ENCODE assay signal across 1 cellular context in genomic region chr9:36575411-36575882, GRCh38.
A peak's percentile ranks its signal among the peaks of the same experiment; 100 is the strongest.
TF ChIP-seq lines count a peak whose summit lies in the region.

No MANE protein-coding gene starts in this region.

TF ChIP-seq in HEK293, 187 proteins besides CTCF, POLR2A, EP300 and RAD21 (continued from another document and continues in another):
- TF ChIP-seq ELK4 (IDR thresholded peaks at IDR 0.05; ENCODE audit: borderline replicate concordance, low read depth, low read length) (no peak), ZNF488 (tag by site-specific recombination; IDR thresholded peaks at IDR 0.05) (no peak), ZNF174 (tag by site-specific recombination; IDR thresholded peaks at IDR 0.05) (no peak), ZNF510 (tag by site-specific recombination; IDR thresholded peaks at IDR 0.05; ENCODE audit: insufficient replicate concordance) (no peak), ZIC2 (tag by site-specific recombination; IDR thresholded peaks at IDR 0.05) (no peak), ZNF629 (tag by site-specific recombination; IDR thresholded peaks at IDR 0.05) (peak; percentile 47), ZNF600 (tag by site-specific recombination; IDR thresholded peaks at IDR 0.05) (no peak), ZNF513 (tag by site-specific recombination; IDR thresholded peaks at IDR 0.05) (no peak), ZEB2 (tag by site-specific recombination; IDR thresholded peaks at IDR 0.05) (no peak), ZNF24 (tag by site-specific recombination; IDR thresholded peaks at IDR 0.05) (no peak), ZNF184 (tag by site-specific recombination; IDR thresholded peaks at IDR 0.05) (no peak), ZNF621 (tag by site-specific recombination; IDR thresholded peaks at IDR 0.05) (no peak), ZNF76 (tag by site-specific recombination; IDR thresholded peaks at IDR 0.05; ENCODE audit: borderline replicate concordance, low read depth) (no peak; the same call in 1 of the 2 replicates), ZNF26 (tag by site-specific recombination; IDR thresholded peaks at IDR 0.05) (no peak), ZNF580 (tag by site-specific recombination; IDR thresholded peaks at IDR 0.05) (no peak), KLF8 (tag by site-specific recombination; IDR thresholded peaks at IDR 0.05) (no peak), PRDM6 (tag by site-specific recombination; IDR thresholded peaks at IDR 0.05) (peak; percentile 97), AEBP2 (tag by site-specific recombination; IDR thresholded peaks at IDR 0.05; ENCODE audit: borderline replicate concordance) (no peak), ZSCAN4 (tag by site-specific recombination; IDR thresholded peaks at IDR 0.05) (no peak), ZNF529 (tag by site-specific recombination; IDR thresholded peaks at IDR 0.05; ENCODE audit: insufficient replicate concordance) (no peak), ZNF140 (tag by site-specific recombination; IDR thresholded peaks at IDR 0.05) (no peak), ZNF514 (tag by site-specific recombination; IDR thresholded peaks at IDR 0.05) (no peak), ZSCAN18 (tag by site-specific recombination; IDR thresholded peaks at IDR 0.05) (no peak), ZNF658 (tag by site-specific recombination; IDR thresholded peaks at IDR 0.05) (no peak), MZF1 (tag by site-specific recombination; IDR thresholded peaks at IDR 0.05; ENCODE audit: borderline replicate concordance) (peak; percentile 82; the same call in 1 of the 2 replicates), FEZF1 (tag by site-specific recombination; IDR thresholded peaks at IDR 0.05) (peak; percentile 29; the same call in 1 of the 2 replicates), ZNF169 (tag by site-specific recombination; IDR thresholded peaks at IDR 0.05) (no peak), REST (tag by site-specific recombination; IDR thresholded peaks at IDR 0.05) (no peak), ZNF473 (tag by site-specific recombination; IDR thresholded peaks at IDR 0.05) (no peak), KLF1 (tag by site-specific recombination; IDR thresholded peaks at IDR 0.05) (no peak), INSM2 (tag by site-specific recombination; IDR thresholded peaks at IDR 0.05) (peak; percentile 59; the same call in 1 of the 2 replicates), ZNF785 (tag by site-specific recombination; IDR thresholded peaks at IDR 0.05) (no peak), GFI1B (tag by site-specific recombination; IDR thresholded peaks at IDR 0.05) (no peak; the same call in 1 of the 2 replicates), ZNF585B (tag by site-specific recombination; IDR thresholded peaks at IDR 0.05) (no peak), HOXD13 (CRISPR knock-in tag; IDR thresholded peaks at IDR 0.05; ENCODE audit: borderline replicate concordance) (no peak), BCL6B (tag by site-specific recombination; IDR thresholded peaks at IDR 0.05) (no peak), ZNF48 (tag by site-specific recombination; IDR thresholded peaks at IDR 0.05) (no peak), PRDM1 (tag by site-specific recombination; IDR thresholded peaks at IDR 0.05) (peak; percentile 73), ZNF16 (tag by site-specific recombination; IDR thresholded peaks at IDR 0.05; ENCODE audit: low read depth) (no peak), ZBTB44 (tag by site-specific recombination; IDR thresholded peaks at IDR 0.05) (peak; percentile 65; the same call in 1 of the 2 replicates), ZSCAN23 (tag by site-specific recombination; IDR thresholded peaks at IDR 0.05) (no peak)
